1 cellular context compared by ENCODE assay signal in the genomic region with DNA sequence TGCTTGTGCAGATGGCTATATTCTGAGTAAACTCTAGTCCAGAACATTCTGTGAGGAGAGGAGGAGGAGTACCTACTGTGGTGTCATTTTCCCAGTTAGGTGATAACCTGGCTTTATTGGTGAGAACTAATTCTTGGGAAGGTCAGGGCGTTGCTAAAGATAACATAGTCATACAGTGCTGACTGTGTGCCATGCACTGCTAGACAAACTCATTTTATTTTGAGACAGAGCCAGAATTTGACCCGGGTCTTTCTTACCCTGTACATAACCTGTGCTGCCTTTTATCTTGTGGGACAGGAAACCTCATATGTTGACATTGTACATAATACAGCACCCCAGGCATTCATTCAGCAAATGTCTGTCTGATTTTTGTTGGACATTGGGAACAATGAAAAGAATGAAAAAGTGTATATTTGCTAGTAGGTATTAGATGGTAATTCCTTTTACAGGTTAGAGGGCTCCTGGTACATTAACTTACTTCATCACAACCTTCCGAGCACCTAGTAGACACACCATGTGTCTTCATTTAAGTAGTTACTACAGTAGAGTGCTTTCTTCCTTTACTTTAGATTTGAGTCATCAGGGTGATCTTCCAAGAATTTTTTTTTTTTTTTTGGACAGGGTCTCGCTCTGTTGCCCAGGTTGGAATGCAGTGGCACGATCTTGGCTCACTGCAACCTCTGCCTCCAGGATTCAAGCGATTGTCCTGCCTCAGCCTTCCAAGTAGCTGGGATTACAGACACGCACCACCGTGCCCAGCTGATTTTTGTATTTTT.
A peak's percentile ranks its signal among the peaks of the same experiment; 100 is the strongest.
TF ChIP-seq lines count a peak whose summit lies in the region.

No MANE protein-coding gene starts in this region.

TF ChIP-seq in GM12878, 131 proteins besides CTCF, POLR2A, EP300 and RAD21:
- TF ChIP-seq EGR1 (IDR thresholded peaks at IDR 0.05; ENCODE audit: borderline replicate concordance in 1 of 2, low read depth in 2 of 2, low read length in 2 of 2): no peak
- no peak for TF ChIP-seq GABPA (IDR thresholded peaks at IDR 0.05; ENCODE audit: low read depth)
- TF ChIP-seq KLF5 (IDR thresholded peaks at IDR 0.05; ENCODE audit: partially characterized antibody): no peak
- 0 out of 2 replicates have a peak, but pooled peaks have one; percentile 8 for TF ChIP-seq NFIC (IDR thresholded peaks at IDR 0.05; ENCODE audit: low read depth, low read length)
